ENCODE assay signal across 32 cellular contexts in the genomic region with DNA sequence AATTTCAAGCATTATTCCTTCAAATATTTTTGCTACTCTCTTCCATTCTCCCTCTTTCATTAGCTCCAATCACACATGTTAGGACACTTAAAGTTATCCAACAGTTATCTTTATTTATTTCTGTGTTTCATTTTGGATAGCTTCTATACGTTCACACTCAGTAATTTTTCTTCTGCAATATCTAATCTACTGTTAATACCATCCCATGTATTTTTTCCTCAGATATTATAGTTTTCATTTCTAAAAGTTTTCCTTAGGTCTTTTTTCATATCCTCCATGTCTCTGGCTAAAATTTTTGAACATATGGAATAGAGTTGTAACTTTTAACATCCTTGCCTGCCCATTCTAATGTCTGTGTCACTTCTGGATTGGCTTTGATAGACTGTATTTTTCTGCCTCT.
A peak's percentile ranks its signal among the peaks of the same experiment; 100 is the strongest.
DNase-seq lines count a peak whose midpoint lies in the region; ATAC-seq, FAIRE-seq and TF ChIP-seq lines count a peak whose summit lies in the region.
"Had no signal": no experiment of that assay in that cellular context is flagged by ENCODE, and none has a peak within 500 bp of the region (broad histone marks: within the 10 kb centered on the region; RNA-seq: fewer than 3 reads in every experiment).

No MANE protein-coding gene starts in this region.

- CTCF ChIA-PET in Caco-2 (lab: Charles Lee) = no interaction called here
- CTCF ChIA-PET in K562 (lab: Yijun Ruan, JAX; ENCODE audit: low intra/inter-chr PET ratio) = interaction anchor here (0.6 kb wide), 1 partner anchor 1568 kb away, joined by 4 read pairs; no protein-coding TSS in a partner anchor

- TF ChIP-seq POLR2A in K562 (conservative IDR thresholded peaks at IDR 0.05) = no peak

- BruUV-seq in Caco-2 (replicated peaks; lab: Mats Ljungman, UMichigan) = no TSS peak
- BruUV-seq in K562 (replicated peaks; lab: Mats Ljungman, UMichigan) = no TSS peak

- H3K27me3 Mint-ChIP-seq in Caco-2 (ENCODE audit: insufficient read depth, unreplicated experiment) (no peaks in the 10 kb centered on the region), osteocyte (ENCODE audit: unreplicated experiment) (no peaks in the 10 kb centered on the region)
- H3K27me3 Mint-ChIP-seq: CD4-positive, alpha-beta memory T cell; CD4-positive, alpha-beta T cell; CD4-positive, CD25-positive, alpha-beta regulatory T cell; CD8-positive, alpha-beta memory T cell had no signal

- ATAC-seq in K562 = no peak
- ATAC-seq: A549; CD8-positive, alpha-beta T cell had no signal

- H3K36me3 Mint-ChIP-seq in Caco-2 (ENCODE audit: insufficient read depth, unreplicated experiment) (peaks cover 17% of the 10 kb centered on the region), osteocyte (ENCODE audit: unreplicated experiment) (peaks cover 6% of the 10 kb centered on the region)
- H3K36me3 Mint-ChIP-seq: CD14-positive monocyte had no signal

- no peak for FAIRE-seq in K562 (lab: Jason Lieb, UNC)
- FAIRE-seq: A204.1, A549, D721Med had no signal

- TF ChIP-seq EP300 in K562 (IDR thresholded peaks at IDR 0.05; ENCODE audit: low read length) = no peak

- no peak overlapping the region for H3K9ac ChIP-seq in K562 (ENCODE audit: insufficient read depth in 1 of 2, low read depth in 2 of 2, low read length in 2 of 2)
- H3K9ac ChIP-seq: BLaER1; BLaER1 treated with 17β-estradiol and CSF1 and Interleukin-3, amounts not matched to agents 10 nM and 100 nM had no signal

- no peaks in the 10 kb centered on the region for H4K20me1 ChIP-seq in K562 (replicated peaks; ENCODE audit: control insufficient read depth, insufficient read depth, low read length)
- H4K20me1 ChIP-seq: BLaER1; BLaER1 treated with 17β-estradiol and CSF1 and Interleukin-3, amounts not matched to agents 10 nM and 100 nM had no signal

- TF ChIP-seq CTCF in Caco-2 (IDR thresholded peaks at IDR 0.05; ENCODE audit: insufficient read depth in 1 of 2, low read depth in 1 of 2, low read length in 1 of 2, severe bottlenecking in 1 of 2, unreplicated experiment in 1 of 2) (no peak), K562 (IDR thresholded peaks at IDR 0.05 in 2 of 3, conservative IDR thresholded peaks at IDR 0.05 in 1 of 3; ENCODE audit: insufficient read depth in 2 of 3, low read depth in 1 of 3, low read length in 3 of 3) (no peak), osteocyte (IDR thresholded peaks at IDR 0.05) (no peak)

- H3K27ac ChIP-seq in K562 (ENCODE audit: extremely low read depth, low read depth, low read length) = no peak overlapping the region
- H3K27ac ChIP-seq: 22Rv1; BLaER1; BLaER1 treated with 17β-estradiol and CSF1 and Interleukin-3, amounts not matched to agents 10 nM and 100 nM; C4-2B had no signal

- intact Hi-C loops in Caco-2 (cut with micrococcal nuclease; ENCODE audit: unreplicated experiment) = no loop called here
- intact Hi-C loops in K562 (cut with micrococcal nuclease) = no loop called here
- intact Hi-C loops in cardiac septum (cut with DNase I) = no loop called here

- no peak overlapping the region for H3K4me2 ChIP-seq in K562 (ENCODE audit: insufficient read depth, low read length)
- H3K4me2 ChIP-seq: A549; BLaER1; BLaER1 treated with 17β-estradiol and CSF1 and Interleukin-3, amounts not matched to agents 10 nM and 100 nM had no signal

- no peaks in the 10 kb centered on the region for H3K36me3 ChIP-seq in Caco-2 (ENCODE audit: control insufficient read depth, insufficient read depth, low read length)
- H3K36me3 ChIP-seq in K562 (ENCODE audit: control insufficient read depth, insufficient read depth, low read length) = no peaks in the 10 kb centered on the region
- H3K36me3 ChIP-seq: BE2C; BLaER1; BLaER1 treated with 17β-estradiol and CSF1 and Interleukin-3, amounts not matched to agents 10 nM and 100 nM had no signal

- POLR2A ChIA-PET in Caco-2 (lab: Charles Lee) = no interaction called here
- POLR2A ChIA-PET in K562 (lab: Yijun Ruan, JAX) = no interaction called here

- H3K9me3 ChIP-seq in Caco-2 (peaks cover 19% of the 10 kb centered on the region), K562 (replicated peaks; ENCODE audit: control insufficient read depth, insufficient read depth, low read depth, low read length) (no peaks in the 10 kb centered on the region)
- H3K9me3 ChIP-seq: BE2C had no signal

- H3K9me1 ChIP-seq in K562 (ENCODE audit: control insufficient read depth, insufficient read depth, low read length) = no peaks in the 10 kb centered on the region

- H3K4me3 Mint-ChIP-seq in Caco-2 (ENCODE audit: unreplicated experiment) (no peak overlapping the region), osteocyte (ENCODE audit: unreplicated experiment) (no peak overlapping the region)
- H3K4me3 Mint-ChIP-seq: B cell; CD14-positive monocyte; CD4-positive, alpha-beta memory T cell; CD4-positive, alpha-beta T cell; CD4-positive, CD25-positive, alpha-beta regulatory T cell; CD8-positive, alpha-beta memory T cell; CD8-positive, alpha-beta T cell had no signal

- H3K4me3 ChIP-seq in Caco-2 (ENCODE audit: low read depth, low read length) (no peak overlapping the region), K562 (no peak overlapping the region)
- H3K4me3 ChIP-seq: A549; BLaER1; BLaER1 treated with 17β-estradiol and CSF1 and Interleukin-3, amounts not matched to agents 10 nM and 100 nM had no signal

- H3K4me1 Mint-ChIP-seq in Caco-2 (ENCODE audit: low read depth, unreplicated experiment) (peaks cover 41% of the 10 kb centered on the region), osteocyte (ENCODE audit: unreplicated experiment) (peaks cover 9% of the 10 kb centered on the region)
- H3K4me1 Mint-ChIP-seq: B cell; CD14-positive monocyte; CD4-positive, alpha-beta memory T cell; CD8-positive, alpha-beta memory T cell had no signal

- H3K79me2 ChIP-seq in K562 (ENCODE audit: control insufficient read depth, insufficient read depth, low read length) = no peaks in the 10 kb centered on the region

- 0% methylated on average over 1 of the region's 1 CpG for WGBS in K562 (ENCODE audit: insufficient coverage, low coverage, missing lambda C conversion rate)

- H2AFZ ChIP-seq in K562 (ENCODE audit: low read depth, low read length) = no peak overlapping the region

- H3K9me3 Mint-ChIP-seq in Caco-2 (ENCODE audit: unreplicated experiment) (peaks cover 22% of the 10 kb centered on the region), osteocyte (ENCODE audit: unreplicated experiment) (peaks cover 6% of the 10 kb centered on the region)
- H3K9me3 Mint-ChIP-seq: CD4-positive, alpha-beta T cell had no signal

- no peak for TF ChIP-seq RAD21 in K562 (CRISPR knock-in tag; conservative IDR thresholded peaks at IDR 0.05 in 1 of 2, IDR thresholded peaks at IDR 0.05 in 1 of 2)

- H3K27ac Mint-ChIP-seq in Caco-2 (ENCODE audit: unreplicated experiment) = peak overlapping the region; percentile 6
- H3K27ac Mint-ChIP-seq in osteocyte (ENCODE audit: unreplicated experiment) = no peak overlapping the region
- H3K27ac Mint-ChIP-seq: B cell; CD14-positive monocyte; CD4-positive, alpha-beta memory T cell; CD4-positive, alpha-beta T cell; CD4-positive, CD25-positive, alpha-beta regulatory T cell; CD8-positive, alpha-beta memory T cell; CD8-positive, alpha-beta T cell had no signal

- peaks cover 45% of the 10 kb centered on the region for H3K4me1 ChIP-seq in Caco-2
- peaks cover 0 to 7% of the 10 kb centered on the region in 2 experiments; a peak in 3 of 5 replicates for H3K4me1 ChIP-seq in K562 (replicated peaks in 1 of 2; ENCODE audit: control insufficient read depth in 2 of 2, insufficient read depth in 2 of 2, low read length in 2 of 2)
- H3K4me1 ChIP-seq: BE2C; BLaER1; BLaER1 treated with 17β-estradiol and CSF1 and Interleukin-3, amounts not matched to agents 10 nM and 100 nM had no signal

- in situ Hi-C loops in K562 (cut with MboI) = no loop called here

- H3K27me3 ChIP-seq in Caco-2 (replicated peaks; ENCODE audit: control insufficient read depth, insufficient read depth, low read length) (no peaks in the 10 kb centered on the region), K562 (ENCODE audit: control insufficient read depth in 2 of 2, insufficient read depth in 2 of 2, low read length in 2 of 2) (no peaks in the 10 kb centered on the region; a peak in 1 of 5 replicates)
- H3K27me3 ChIP-seq: BE2C; BLaER1; BLaER1 treated with 17β-estradiol and CSF1 and Interleukin-3, amounts not matched to agents 10 nM and 100 nM had no signal

- DNase-seq in Caco-2 (no peak), K562 (ENCODE audit: extremely low read depth in 1 of 4, low spot score in 3 of 4) (no peak), osteocyte (ENCODE audit: extremely low spot score, unreplicated experiment) (no peak), cardiac septum (ENCODE audit: low spot score) (no peak)
- DNase-seq: 8988T; ACHN; AML-193; BE2C; C1 segment of cervical spinal cord; Calu3; CD4-positive, alpha-beta memory T cell; CD4-positive, alpha-beta T cell; CD4-positive, CD25-positive, alpha-beta regulatory T cell; CD8-positive, alpha-beta memory T cell; CD8-positive, alpha-beta T cell; COR-L47; DMS 273 treated with DMSO at 0.1 percent for 48 hours; DMS153; DMS53; DMS79; DMS79 treated with DMSO at 0.1 percent for 48 hours; DND-41; EL had no signal

TF ChIP-seq in K562, 482 proteins besides CTCF, POLR2A, EP300 and RAD21 (continues in another document):
- TF ChIP-seq, protein P1, sequence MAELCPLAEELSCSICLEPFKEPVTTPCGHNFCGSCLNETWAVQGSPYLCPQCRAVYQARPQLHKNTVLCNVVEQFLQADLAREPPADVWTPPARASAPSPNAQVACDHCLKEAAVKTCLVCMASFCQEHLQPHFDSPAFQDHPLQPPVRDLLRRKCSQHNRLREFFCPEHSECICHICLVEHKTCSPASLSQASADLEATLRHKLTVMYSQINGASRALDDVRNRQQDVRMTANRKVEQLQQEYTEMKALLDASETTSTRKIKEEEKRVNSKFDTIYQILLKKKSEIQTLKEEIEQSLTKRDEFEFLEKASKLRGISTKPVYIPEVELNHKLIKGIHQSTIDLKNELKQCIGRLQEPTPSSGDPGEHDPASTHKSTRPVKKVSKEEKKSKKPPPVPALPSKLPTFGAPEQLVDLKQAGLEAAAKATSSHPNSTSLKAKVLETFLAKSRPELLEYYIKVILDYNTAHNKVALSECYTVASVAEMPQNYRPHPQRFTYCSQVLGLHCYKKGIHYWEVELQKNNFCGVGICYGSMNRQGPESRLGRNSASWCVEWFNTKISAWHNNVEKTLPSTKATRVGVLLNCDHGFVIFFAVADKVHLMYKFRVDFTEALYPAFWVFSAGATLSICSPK (IDR thresholded peaks at IDR 0.05; ENCODE audit: borderline replicate concordance) = no peak
- peak; percentile 98 for TF ChIP-seq ZNF583 (CRISPR knock-in tag; IDR thresholded peaks at IDR 0.05)
- TF ChIP-seq TBL1XR1 (IDR thresholded peaks at IDR 0.05; ENCODE audit: low read length in 2 of 2) = no peak
